Comparison of ENCODE assay signal across 1 cellular context in the genomic region with DNA sequence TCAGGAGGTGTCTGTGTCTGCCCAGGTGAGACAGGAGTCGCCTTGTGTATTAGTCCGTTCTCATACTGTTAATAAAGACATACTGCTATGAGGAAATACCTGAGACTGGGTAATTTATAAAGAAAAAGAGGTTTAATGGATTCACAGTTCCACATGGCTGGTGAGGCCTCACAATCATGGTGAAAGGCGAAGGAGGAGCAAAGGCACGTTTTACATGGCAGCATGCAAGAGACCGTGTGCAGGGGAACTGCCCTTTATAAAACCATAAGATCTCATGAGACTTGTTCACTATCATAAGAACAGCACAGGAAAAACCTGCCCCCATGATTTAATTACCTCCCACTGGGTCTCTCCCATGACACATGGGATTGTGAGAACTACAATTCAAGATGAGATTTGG. TPM values are rescaled to one million over a fixed set of nuclear protein-coding genes. Genes with fewer than 3 reads are reported as not detected.
"Had no signal": no experiment of that assay in that cellular context is flagged by ENCODE, and none has a peak within 500 bp of the region (broad histone marks: within the 10 kb centered on the region; RNA-seq: fewer than 3 reads in every experiment).

No MANE protein-coding gene starts in this region.

RNA-seq across cellular contexts. Expression of a gene that starts 46.0 kb away (rescaled TPM):
- total RNA-seq: H4 had no signal
